Comparison of ENCODE assay signal across 8 cellular contexts in the genomic region with DNA sequence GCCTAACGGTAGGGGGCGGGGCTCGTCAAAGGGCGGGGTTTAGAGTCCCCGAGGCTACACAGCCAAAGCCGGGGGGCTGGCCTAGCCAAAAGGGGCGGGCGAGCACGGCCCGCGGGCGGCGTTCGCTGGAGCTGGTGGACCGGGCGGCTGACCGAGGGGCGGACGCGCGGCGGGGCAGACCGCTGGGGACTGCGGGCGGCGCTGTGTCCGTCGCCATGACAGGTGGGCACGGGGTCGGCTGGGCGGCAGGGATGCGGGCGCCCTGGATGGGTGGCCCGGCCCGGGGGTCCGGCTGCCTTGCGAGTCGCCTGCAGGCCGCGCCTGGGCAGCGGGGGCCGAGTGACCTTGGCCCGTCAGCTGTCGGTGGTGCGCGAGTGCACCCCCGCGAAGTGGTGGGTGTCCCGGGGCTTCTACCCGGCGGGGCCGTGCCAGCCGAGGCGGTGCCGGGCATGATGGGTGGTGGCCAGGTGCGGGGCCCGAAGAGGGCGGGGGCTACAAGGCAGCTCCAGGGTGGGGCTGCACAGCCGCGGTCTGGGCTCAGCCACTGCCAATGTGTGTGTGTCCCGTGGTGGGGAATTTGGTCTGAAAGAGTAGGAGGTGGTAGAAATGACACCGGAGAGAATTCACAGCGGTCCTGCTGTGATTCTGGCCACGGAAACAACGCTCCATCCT. TPM values are rescaled to one million over a fixed set of nuclear protein-coding genes. Genes with fewer than 3 reads are reported as not detected.
A peak's percentile ranks its signal among the peaks of the same experiment; 100 is the strongest.
DNase-seq lines count a peak whose midpoint lies in the region; ATAC-seq and TF ChIP-seq lines count a peak whose summit lies in the region.

A gene with protein sequence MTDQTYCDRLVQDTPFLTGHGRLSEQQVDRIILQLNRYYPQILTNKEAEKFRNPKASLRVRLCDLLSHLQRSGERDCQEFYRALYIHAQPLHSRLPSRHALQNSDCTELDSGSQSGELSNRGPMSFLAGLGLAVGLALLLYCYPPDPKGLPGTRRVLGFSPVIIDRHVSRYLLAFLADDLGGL (plus strand): TSS at position 87 of the 672 bp plus-strand sequence. CDS start 129 bp downstream, at position 216.

- ATAC-seq in HG02852 (IDR thresholded peaks at IDR 0.05; ENCODE audit: unreplicated experiment) (peak; percentile 55), PC-3 (peak; percentile 10)

- POLR2A ChIA-PET in PC-3 (lab: Charles Lee; ENCODE audit: unreplicated experiment) = no interaction called here

- intact Hi-C loops in PC-3 (cut with micrococcal nuclease) = loop anchor here (2.0 to 10.0 kb wide), 2 partner anchors 93 to 221 kb away; a partner anchor contains a TSS
- intact Hi-C loops in left ventricle myocardium inferior (cut with micrococcal nuclease) = no loop called here
- intact Hi-C loops in prostate gland (cut with DNase I) = loop anchor here (5.0 to 10.0 kb wide), 3 partner anchors 36 to 469 kb away; a partner anchor contains a TSS

- H3K79me2 ChIP-seq in PC-3 (ENCODE audit: low read length) = peaks cover 47% of the 10 kb centered on the region

- peak within 1 kb of the TSS; percentile 79 for H3K9ac ChIP-seq in PC-3 (ENCODE audit: low read length)

- BruUV-seq in PC-3 (replicated peaks; lab: Mats Ljungman, UMichigan) = no TSS peak

- H3K36me3 ChIP-seq in PC-3 (ENCODE audit: low read depth, low read length) (no peaks in the 10 kb centered on the region), left ventricle myocardium inferior (no peaks in the 10 kb centered on the region), prostate gland (no peaks in the 10 kb centered on the region)

- peak within 1 kb of the TSS; percentile 91 for H3K4me3 ChIP-seq in PC-3 (ENCODE audit: low read length)
- peak within 1 kb of the TSS; percentile 97 for H3K4me3 ChIP-seq in left ventricle myocardium inferior
- peak within 1 kb of the TSS; percentile 98 to 99 for H3K4me3 ChIP-seq in prostate gland

- TF ChIP-seq CTCF in PC-3 (conservative IDR thresholded peaks at IDR 0.05; ENCODE audit: low read depth, low read length) (no peak), left ventricle myocardium inferior (IDR thresholded peaks at IDR 0.05; ENCODE audit: borderline replicate concordance) (peak; percentile 15), prostate gland (IDR thresholded peaks at IDR 0.05) (peak in 2 of 4 experiments; percentile 3 to 35)

- CTCF ChIA-PET in PC-3 (lab: Charles Lee) = interaction anchor here (0.6 kb wide), 1 partner anchor 38 kb away, joined by 4 read pairs; a partner anchor contains a TSS

- DNase-seq in NCI-H345 (lab: John Stamatoyannopoulos, UW) = peak; percentile 34
- DNase-seq in NCI-H345 treated with DMSO at 0.1 percent for 48 hours (lab: John Stamatoyannopoulos, UW; ENCODE audit: unreplicated experiment) = no peak
- peak; percentile 35 for DNase-seq in PC-3
- peak; percentile 59 for DNase-seq in left ventricle myocardium inferior
- DNase-seq in prostate gland (ENCODE audit: low spot score) = peak; percentile 55
- no peak for DNase-seq in OCI-M2 (lab: John Stamatoyannopoulos, UW; ENCODE audit: unreplicated experiment)

- H2AFZ ChIP-seq in PC-3 (ENCODE audit: low read length) = peak within 1 kb of the TSS; percentile 86

- H3K27ac ChIP-seq in PC-3 (ENCODE audit: low read length) (peak within 1 kb of the TSS; percentile 75), adipose tissue (ENCODE audit: low read depth, low read length) (peak within 1 kb of the TSS; percentile 95), left ventricle myocardium inferior (replicated peaks) (peak within 1 kb of the TSS; percentile 97), prostate gland (peak within 1 kb of the TSS; percentile 94 to 95)

- H3K9me2 ChIP-seq in PC-3 (replicated peaks; ENCODE audit: low read length) = no peaks in the 10 kb centered on the region

- peak; percentile 99 for TF ChIP-seq POLR2A in prostate gland (IDR thresholded peaks at IDR 0.05)

- H3K4me1 ChIP-seq in PC-3 (ENCODE audit: insufficient read depth, low read length) (peaks cover 28% of the 10 kb centered on the region), left ventricle myocardium inferior (peaks cover 70% of the 10 kb centered on the region), prostate gland (replicated peaks) (peaks cover 11% of the 10 kb centered on the region)

- no peaks in the 10 kb centered on the region for H3K9me3 ChIP-seq in PC-3 (ENCODE audit: low read length)
- peaks cover 6% of the 10 kb centered on the region for H3K9me3 ChIP-seq in left ventricle myocardium inferior (replicated peaks)
- H3K9me3 ChIP-seq in prostate gland = no peaks in the 10 kb centered on the region

- WGBS in adipose tissue, 3 donors = 0 to 1% (median 0%) methylated on average over 48 to 65 of the region's 65 CpGs
- WGBS in prostate gland = under 1% methylated on average over 56 of the region's 65 CpGs

- H3F3A ChIP-seq in PC-3 (ENCODE audit: low read length, unreplicated experiment) = no peaks in the 10 kb centered on the region

- H3K4me2 ChIP-seq in PC-3 (ENCODE audit: low read length) = peak within 1 kb of the TSS; percentile 95

- no peaks in the 10 kb centered on the region for H4K20me1 ChIP-seq in PC-3 (ENCODE audit: low read length)

- H3K27me3 ChIP-seq in PC-3 (ENCODE audit: low read length) = no peaks in the 10 kb centered on the region
- no peaks in the 10 kb centered on the region for H3K27me3 ChIP-seq in left ventricle myocardium inferior (ENCODE audit: low read depth)
- H3K27me3 ChIP-seq in prostate gland (replicated peaks; ENCODE audit: insufficient read depth) = no peaks in the 10 kb centered on the region

RNA-seq across cellular contexts. Expression of the gene that starts here (rescaled TPM):
- total RNA-seq in PC-3 (2014; rRNA removed) (68.6 and 86.0 TPM in 2 replicates), left ventricle myocardium inferior (35.8 TPM), prostate gland (100 to 1,000 TPM in 1 of 2 donors, 10 to 100 TPM in 1; 41.9 to 111 TPM)
- 10 to 100 TPM; 12.5 to 43.7 (median 26.3) TPM for polyA plus RNA-seq in adipose tissue

Comparison
In these comparisons a context has a peak if more than half of its experiments do, and no peak if none do; other contexts are left out.
1. DNase-seq: peak in NCI-H345 (single experiment), PC-3 (single experiment), left ventricle myocardium inferior (single experiment) and prostate gland (single experiment); none in NCI-H345 treated with DMSO at 0.1 percent for 48 hours (single experiment) and OCI-M2 (single experiment).
2. Peak in every context shown above with its lines, with median percentiles within 50 percentile points of each other: H3K27ac ChIP-seq and H3K4me3 ChIP-seq.